ENCODE assay signal across 8 cellular contexts in the genomic region with DNA sequence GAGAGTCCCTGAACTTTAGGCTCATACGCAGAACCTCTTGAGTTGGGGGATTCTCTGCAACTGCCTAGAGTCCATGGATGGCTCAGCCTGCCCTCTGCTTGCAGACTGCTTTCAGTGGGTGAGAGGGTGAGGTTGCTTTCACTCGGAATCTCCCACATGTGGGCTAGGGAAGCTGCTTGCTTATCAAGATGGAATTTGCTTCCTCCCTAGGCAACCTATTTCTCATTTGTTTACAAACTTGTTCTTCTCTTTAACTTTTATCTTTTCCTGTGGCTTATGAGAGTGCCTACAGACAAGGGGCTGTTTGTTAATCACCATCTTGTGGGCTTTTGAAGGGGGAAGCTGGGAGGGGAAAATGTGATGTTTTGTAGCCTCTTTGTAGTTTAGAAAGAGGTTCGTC. TPM values are rescaled to one million over a fixed set of nuclear protein-coding genes. Genes with fewer than 3 reads are reported as not detected.
DNase-seq lines count a peak whose midpoint lies in the region; ATAC-seq and TF ChIP-seq lines count a peak whose summit lies in the region.

No MANE protein-coding gene starts in this region.

- H3K4me3 Mint-ChIP-seq in activated T-cell treated with anti-CD3 and anti-CD28 coated beads, Interleukin-2, amount 50 U/mL, for 72 hours = peak overlapping the region; percentile 57 to 64

- H3K27me3 ChIP-seq in upper lobe of right lung (no peaks in the 10 kb centered on the region), SJCRH30 (no peaks in the 10 kb centered on the region)

- no peak for TF ChIP-seq CTCF in upper lobe of right lung (IDR thresholded peaks at IDR 0.05)

- peaks cover 2 to 3% of the 10 kb centered on the region in 2 donors for H3K36me3 Mint-ChIP-seq in activated T-cell treated with anti-CD3 and anti-CD28 coated beads, Interleukin-2, amount 50 U/mL, for 72 hours (ENCODE audit: insufficient read depth in 2 of 2)

- H3K4me1 Mint-ChIP-seq in activated T-cell treated with anti-CD3 and anti-CD28 coated beads, Interleukin-2, amount 50 U/mL, for 72 hours (ENCODE audit: low read depth) = peaks cover 75% of the 10 kb centered on the region

- peaks cover 18% of the 10 kb centered on the region for H3K4me1 ChIP-seq in upper lobe of right lung
- H3K4me1 ChIP-seq in SJCRH30 = 0 out of 2 replicates have a peak, but pooled peaks cover 2% of the 10 kb centered on the region

- H3K36me3 ChIP-seq in upper lobe of right lung (no peaks in the 10 kb centered on the region), SJCRH30 (peaks cover 75% of the 10 kb centered on the region)

- ATAC-seq in activated T-cell treated with anti-CD3 and anti-CD28 coated beads, Interleukin-2, amount 50 U/mL, for 72 hours (replicated peaks in 1 of 2) = peak; percentile 65 to 71
- peak; percentile 26 for ATAC-seq in upper lobe of right lung
- no peak for ATAC-seq in HG03095 (IDR thresholded peaks at IDR 0.05; ENCODE audit: unreplicated experiment)
- ATAC-seq in HG03565 (IDR thresholded peaks at IDR 0.05; ENCODE audit: unreplicated experiment) = no peak

- H3K27ac Mint-ChIP-seq in activated T-cell treated with anti-CD3 and anti-CD28 coated beads, Interleukin-2, amount 50 U/mL, for 72 hours = peak overlapping the region; percentile 57

- H3K27me3 Mint-ChIP-seq in activated T-cell treated with anti-CD3 and anti-CD28 coated beads, Interleukin-2, amount 50 U/mL, for 72 hours (ENCODE audit: low read depth) = no peaks in the 10 kb centered on the region

- intact Hi-C loops in upper lobe of right lung (cut with DNase I) = no loop called here

- peak; percentile 26 for DNase-seq in stimulated activated CD4-positive, alpha-beta T cell treated with anti-CD3 and anti-CD28 coated beads, Interleukin-15, amount 100 ng/mL, for 24 hours
- DNase-seq in stimulated activated CD4-positive, alpha-beta T cell treated with anti-CD3 and anti-CD28 coated beads, Interleukin-2, amount 100 ng/mL, for 48 hours = no peak
- DNase-seq in activated T-cell treated with anti-CD3 and anti-CD28 coated beads, Interleukin-2, amount 50 U/mL, for 72 hours = peak; percentile 19 to 36
- DNase-seq in iris pigment epithelial cell (ENCODE audit: low read depth) (peak; percentile 97), upper lobe of right lung (no peak), SJCRH30 (no peak)

- H3K9me3 Mint-ChIP-seq in activated T-cell treated with anti-CD3 and anti-CD28 coated beads, Interleukin-2, amount 50 U/mL, for 72 hours = no peaks in the 10 kb centered on the region

- no peaks in the 10 kb centered on the region for H3K9me3 ChIP-seq in upper lobe of right lung
- no peaks in the 10 kb centered on the region for H3K9me3 ChIP-seq in SJCRH30 (replicated peaks)

- H3K27ac ChIP-seq in upper lobe of right lung (no peak overlapping the region), SJCRH30 (no peak overlapping the region)

- H3K4me3 ChIP-seq in upper lobe of right lung (no peak overlapping the region), SJCRH30 (no peak overlapping the region)

RNA-seq across cellular contexts. Expression of gene TLE4, which starts 10.0 kb away (rescaled TPM):
- total RNA-seq in activated T-cell treated with anti-CD3 and anti-CD28 coated beads, Interleukin-2, amount 50 U/mL, for 72 hours = 10 to 100 TPM; 35.3 to 38.5 TPM
- total RNA-seq in upper lobe of right lung = 37.1 TPM
- 95.5 and 103 TPM in 2 replicates for total RNA-seq in SJCRH30 (2014; rRNA removed; shearing (Covaris generic))

Comparison
In these comparisons a context has a peak if more than half of its experiments do, and no peak if none do; other contexts are left out.
1. DNase-seq: peak in stimulated activated CD4-positive, alpha-beta T cell treated with anti-CD3 and anti-CD28 coated beads, Interleukin-15, amount 100 ng/mL, for 24 hours (single experiment), activated T-cell treated with anti-CD3 and anti-CD28 coated beads, Interleukin-2, amount 50 U/mL, for 72 hours (2 of 2) and iris pigment epithelial cell (single experiment); none in stimulated activated CD4-positive, alpha-beta T cell treated with anti-CD3 and anti-CD28 coated beads, Interleukin-2, amount 100 ng/mL, for 48 hours (0 of 2), upper lobe of right lung (single experiment) and SJCRH30 (0 of 2).
2. ATAC-seq: peak in activated T-cell treated with anti-CD3 and anti-CD28 coated beads, Interleukin-2, amount 50 U/mL, for 72 hours (2 of 2) and upper lobe of right lung (single experiment); none in HG03095 (single experiment) and HG03565 (single experiment).